18 cellular contexts compared by ENCODE assay signal in the genomic region with DNA sequence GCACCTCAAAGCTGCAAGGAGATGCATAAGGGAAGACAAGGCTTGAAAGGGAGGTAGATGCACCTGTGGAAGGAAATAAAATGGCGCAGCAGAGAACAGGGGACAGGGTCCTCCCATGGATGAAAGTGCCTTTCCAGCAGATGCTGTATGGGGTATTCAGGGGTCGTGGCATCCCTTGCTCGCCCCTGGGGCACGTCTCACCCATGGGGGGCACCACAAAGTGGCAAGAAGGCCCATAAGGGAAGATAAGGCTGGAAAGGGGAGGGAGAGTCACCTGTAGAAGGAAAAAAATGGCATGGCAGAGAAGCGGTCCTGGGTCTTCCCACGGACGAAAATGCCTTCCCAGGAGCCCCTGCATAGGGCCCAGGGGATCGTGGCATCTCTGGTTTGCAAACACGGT.
DNase-seq lines count a peak whose midpoint lies in the region; ATAC-seq and TF ChIP-seq lines count a peak whose summit lies in the region.
"Had no signal": no experiment of that assay in that cellular context is flagged by ENCODE, and none has a peak within 500 bp of the region (broad histone marks: within the 10 kb centered on the region; RNA-seq: fewer than 3 reads in every experiment).

No MANE protein-coding gene starts in this region.

- H4K91ac ChIP-seq in H9 (ENCODE audit: insufficient read length, low read depth, low read length), result no peak overlapping the region

- H3K9me3 ChIP-seq in H9 (ENCODE audit: control insufficient read depth, low read depth, low read length) (peaks cover 68% of the 10 kb centered on the region), spleen (peaks cover 5 to 100% (median 99%) of the 10 kb centered on the region in 8 donors)

- intact Hi-C loops in spleen (cut with DNase I; ENCODE audit: low total_unique reads), result no loop called here

- no peaks in the 10 kb centered on the region for H3K79me2 ChIP-seq in H9 (ENCODE audit: insufficient read depth, low read length)

- no peak overlapping the region for H3K4me2 ChIP-seq in H9 (ENCODE audit: insufficient read depth, insufficient read length, low read length)

- no peaks in the 10 kb centered on the region for H3K36me3 ChIP-seq in spleen
- H3K36me3 ChIP-seq: BE2C had no signal

- no peak overlapping the region for H2BK15ac ChIP-seq in H9 (ENCODE audit: low read depth, low read length)

- H3K36me3 Mint-ChIP-seq in H9 (ENCODE audit: insufficient read depth in 1 of 3, low read depth in 3 of 3), result peaks cover 5 to 20% (median 12%) of the 10 kb centered on the region in 3 experiments

- H3K9me3 Mint-ChIP-seq in H9, result peaks cover 87 to 90% of the 10 kb centered on the region in 2 experiments

- TF ChIP-seq POLR2A in spleen (IDR thresholded peaks at IDR 0.05), result no peak

- H3K23me2 ChIP-seq in H9 (ENCODE audit: insufficient read length, low read depth, low read length, poor library complexity, severe bottlenecking), result no peaks in the 10 kb centered on the region

- H3K4me1 Mint-ChIP-seq in H9, result no peaks in the 10 kb centered on the region

- H3K56ac ChIP-seq in H9 (ENCODE audit: insufficient read length, low read depth, low read length), result no peak overlapping the region

- H3K9ac ChIP-seq in H9 (ENCODE audit: extremely low read depth, insufficient read length, low read length), result no peak overlapping the region

- no peaks in the 10 kb centered on the region for H3K4me1 ChIP-seq in H9 (ENCODE audit: insufficient read depth, low read length)
- no peaks in the 10 kb centered on the region for H3K4me1 ChIP-seq in spleen
- H3K4me1 ChIP-seq: BE2C had no signal

- no peak overlapping the region for H3K18ac ChIP-seq in H9 (ENCODE audit: insufficient read length, low read depth, low read length)

- H3K27me3 Mint-ChIP-seq in H9 (ENCODE audit: low read depth), result peaks cover 7% of the 10 kb centered on the region; the same call in 1 of the 2 replicates

- H2AK5ac ChIP-seq in H9 (ENCODE audit: insufficient read length, low read length), result no peak overlapping the region

- H3T11ph ChIP-seq in H9 (ENCODE audit: low read length), result no peak overlapping the region

- H4K8ac ChIP-seq in H9 (replicated peaks; ENCODE audit: insufficient read length, low read depth, low read length), result no peak overlapping the region

- H2BK20ac ChIP-seq in H9 (ENCODE audit: low read depth, low read length, poor library complexity, severe bottlenecking), result no peak overlapping the region

- no peaks in the 10 kb centered on the region for H3K27me3 ChIP-seq in H9 (ENCODE audit: insufficient read depth, low read length)
- H3K27me3 ChIP-seq in spleen (replicated peaks in 1 of 7), result no peaks in the 10 kb centered on the region
- H3K27me3 ChIP-seq: BE2C had no signal

- no peak overlapping the region for H3K4ac ChIP-seq in H9 (ENCODE audit: low read depth, low read length)

- H3K27ac ChIP-seq in H9 (ENCODE audit: insufficient read length, low read depth, low read length) (no peak overlapping the region), spleen (no peak overlapping the region)

- no peaks in the 10 kb centered on the region for H4K20me1 ChIP-seq in H9 (ENCODE audit: control insufficient read depth, insufficient read depth, insufficient read length)

- H3K4me3 Mint-ChIP-seq in H9, result no peak overlapping the region

- DNase-seq in activated CD8-positive, alpha-beta memory T cell treated with anti-CD3 and anti-CD28 coated beads, Interleukin-2, amount 50 U/mL, for 48 hours, result peak; percentile 17
- DNase-seq in activated CD8-positive, alpha-beta memory T cell treated with anti-CD3 and anti-CD28 coated beads for 24 hours, result no peak
- peak; percentile 5 for DNase-seq in H9
- peak; percentile 22 for DNase-seq in islet precursor cell
- DNase-seq in spleen, result peak; percentile 34
- DNase-seq in stimulated activated CD4-positive, alpha-beta T cell treated with anti-CD3 and anti-CD28 coated beads, Interleukin-2, amount 100 ng/mL, for 48 hours, result no peak
- DNase-seq: 8988T, ACHN, BE2C, KBM-7, NCI-H1105 treated with DMSO at 0.1 percent for 48 hours, NCI-H146, NCI-H1930, NCI-H446, NCI-H524 treated with DMSO at 0.1 percent for 48 hours, NCI-H774 had no signal

- no peak overlapping the region for H3K14ac ChIP-seq in H9 (ENCODE audit: insufficient read depth, low read length)

- H4K5ac ChIP-seq in H9 (ENCODE audit: insufficient read length, low read depth, low read length), result no peak overlapping the region

- H2AFZ ChIP-seq in H9 (ENCODE audit: low read length), result no peak overlapping the region

- no peak overlapping the region for H3K27ac Mint-ChIP-seq in H9

- no peak overlapping the region for H3K4me3 ChIP-seq in spleen

- no peak for TF ChIP-seq CTCF in H9 (conservative IDR thresholded peaks at IDR 0.05)
- TF ChIP-seq CTCF in spleen (IDR thresholded peaks at IDR 0.05 in 8 of 11, conservative IDR thresholded peaks at IDR 0.05 in 3 of 11), result no peak

- ATAC-seq in GM19023 (IDR thresholded peaks at IDR 0.05; ENCODE audit: unreplicated experiment), result no peak
- ATAC-seq: HCT116 had no signal

- no peak overlapping the region for H2BK120ac ChIP-seq in H9 (ENCODE audit: low read depth, low read length, poor library complexity, severe bottlenecking)

- no CpG with 5 or more reads among the region's 9 CpGs for WGBS in H9 (ENCODE audit: extremely low coverage, insufficient read length, low lambda C conversion rate)
- whole genome bisulfite sequencing in spleen, 5 donors, result 57 to 63% (median 63%) methylated on average over 9 of the region's 9 CpGs

- H3K23ac ChIP-seq in H9 (ENCODE audit: insufficient read length, low read depth, low read length), result no peak overlapping the region

- H3K79me1 ChIP-seq in H9 (ENCODE audit: insufficient read depth, low read depth, low read length, poor library complexity, severe bottlenecking), result no peaks in the 10 kb centered on the region

- H2BK5ac ChIP-seq in H9 (ENCODE audit: insufficient read length, low read length), result no peak overlapping the region

- H2BK12ac ChIP-seq in H9 (ENCODE audit: insufficient read length, low read depth, low read length), result no peak overlapping the region

Comparison
In these comparisons a context has a peak if more than half of its experiments do, and no peak if none do; other contexts are left out.
1. DNase-seq: peak in activated CD8-positive, alpha-beta memory T cell treated with anti-CD3 and anti-CD28 coated beads, Interleukin-2, amount 50 U/mL, for 48 hours (single experiment), H9 (single experiment), islet precursor cell (single experiment) and spleen (single experiment); none in activated CD8-positive, alpha-beta memory T cell treated with anti-CD3 and anti-CD28 coated beads for 24 hours (single experiment) and stimulated activated CD4-positive, alpha-beta T cell treated with anti-CD3 and anti-CD28 coated beads, Interleukin-2, amount 100 ng/mL, for 48 hours (0 of 2).